In the genomic region with DNA sequence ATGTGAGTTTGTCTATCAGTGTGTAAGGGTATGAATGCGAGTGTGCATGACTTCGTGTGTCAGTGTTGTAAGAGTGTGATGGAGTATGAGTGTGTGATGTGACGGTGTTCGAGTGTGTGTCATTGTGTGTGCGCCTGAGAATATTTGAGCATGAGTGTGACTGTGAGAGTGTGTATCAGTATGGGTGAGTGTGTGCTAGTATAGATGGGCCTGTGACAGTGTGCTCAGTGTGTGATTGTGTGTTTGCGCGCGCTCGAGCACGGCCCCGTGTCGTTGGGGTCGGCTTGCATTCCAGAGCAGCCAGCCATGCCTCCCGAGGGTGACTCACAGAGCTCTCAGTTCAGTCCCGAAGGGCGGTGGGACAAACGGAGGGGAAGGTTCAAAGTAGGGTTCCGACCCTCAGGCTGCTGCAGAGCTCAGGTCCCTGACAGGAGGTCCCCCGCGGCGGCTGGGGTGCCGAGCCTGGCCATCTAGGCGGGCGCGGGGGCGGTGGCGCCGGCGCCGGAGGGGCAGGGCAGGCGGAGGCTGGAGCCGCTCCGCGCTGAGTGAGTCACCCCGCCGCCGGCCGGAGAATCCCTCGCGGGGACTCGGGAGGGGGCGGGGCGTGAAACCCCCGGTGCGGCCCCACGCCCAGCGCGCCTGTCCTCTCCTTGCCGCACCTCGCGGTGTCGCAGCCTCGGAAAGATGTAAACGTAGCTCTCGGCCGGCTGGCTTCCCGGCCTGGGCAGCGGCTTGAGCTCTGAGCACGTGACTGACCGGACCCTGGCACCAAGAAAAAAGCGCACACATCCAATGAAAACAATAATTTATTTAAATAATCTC, we compare ENCODE assay signal across 1 cellular context.
TF ChIP-seq lines count a peak whose summit lies in the region.

No MANE protein-coding gene starts in this region.

TF ChIP-seq in HepG2, 621 proteins besides CTCF, POLR2A, EP300 and RAD21 (continued from another document and continues in another):
- TF ChIP-seq, protein P1, sequence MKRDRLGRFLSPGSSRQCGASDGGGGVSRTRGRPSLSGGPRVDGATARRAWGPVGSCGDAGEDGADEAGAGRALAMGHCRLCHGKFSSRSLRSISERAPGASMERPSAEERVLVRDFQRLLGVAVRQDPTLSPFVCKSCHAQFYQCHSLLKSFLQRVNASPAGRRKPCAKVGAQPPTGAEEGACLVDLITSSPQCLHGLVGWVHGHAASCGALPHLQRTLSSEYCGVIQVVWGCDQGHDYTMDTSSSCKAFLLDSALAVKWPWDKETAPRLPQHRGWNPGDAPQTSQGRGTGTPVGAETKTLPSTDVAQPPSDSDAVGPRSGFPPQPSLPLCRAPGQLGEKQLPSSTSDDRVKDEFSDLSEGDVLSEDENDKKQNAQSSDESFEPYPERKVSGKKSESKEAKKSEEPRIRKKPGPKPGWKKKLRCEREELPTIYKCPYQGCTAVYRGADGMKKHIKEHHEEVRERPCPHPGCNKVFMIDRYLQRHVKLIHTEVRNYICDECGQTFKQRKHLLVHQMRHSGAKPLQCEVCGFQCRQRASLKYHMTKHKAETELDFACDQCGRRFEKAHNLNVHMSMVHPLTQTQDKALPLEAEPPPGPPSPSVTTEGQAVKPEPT (CRISPR knock-in tag; IDR thresholded peaks at IDR 0.05; ENCODE audit: low read depth), result 0 out of 2 replicates have a peak, but pooled peaks have one; percentile 4
- TF ChIP-seq CENPT (CRISPR knock-in tag; IDR thresholded peaks at IDR 0.05; ENCODE audit: low read depth) (0 out of 2 replicates have a peak, but pooled peaks have one; percentile 11), AGO2 (optimal IDR thresholded peaks at IDR 0.05; ENCODE audit: low read depth, low read length) (peak; percentile 51), ASH2L (IDR thresholded peaks at IDR 0.05; ENCODE audit: insufficient read length, low read depth, low read length) (peak; percentile 68), CBX2 (IDR thresholded peaks at IDR 0.05; ENCODE audit: low read depth, low read length) (no peak), CBX2 (CRISPR knock-in tag; IDR thresholded peaks at IDR 0.05; ENCODE audit: low read depth) (peak; percentile 93; the same call in 1 of the 2 replicates), NFKB2 (CRISPR knock-in tag; IDR thresholded peaks at IDR 0.05; ENCODE audit: borderline replicate concordance) (peak; percentile 74; the same call in 1 of the 2 replicates), ZBTB7B (CRISPR knock-in tag; IDR thresholded peaks at IDR 0.05) (0 out of 2 replicates have a peak, but pooled peaks have one; percentile 69), STAG1 (CRISPR knock-in tag; IDR thresholded peaks at IDR 0.05) (no peak; the same call in 1 of the 2 replicates), ZBTB7A (CRISPR knock-in tag; IDR thresholded peaks at IDR 0.05) (peak; percentile 72), PHF20 (CRISPR knock-in tag; IDR thresholded peaks at IDR 0.05) (0 out of 2 replicates have a peak, but pooled peaks have one; percentile 18), PTBP1 (IDR thresholded peaks at IDR 0.05; ENCODE audit: low read depth, low read length, poor library complexity, severe bottlenecking) (peak; percentile 73), ZNF850 (CRISPR knock-in tag; conservative IDR thresholded peaks at IDR 0.05) (no peak), ZEB1 (IDR thresholded peaks at IDR 0.05; ENCODE audit: insufficient replicate concordance, low read depth) (no peak), THAP11 (CRISPR knock-in tag; IDR thresholded peaks at IDR 0.05) (peak; percentile 40; the same call in 1 of the 2 replicates), NR2F6 (IDR thresholded peaks at IDR 0.05) (peak; percentile 14; the same call in 1 of the 2 replicates), NR2F6 (CRISPR knock-in tag; IDR thresholded peaks at IDR 0.05) (no peak)
- TF ChIP-seq, protein P2, sequence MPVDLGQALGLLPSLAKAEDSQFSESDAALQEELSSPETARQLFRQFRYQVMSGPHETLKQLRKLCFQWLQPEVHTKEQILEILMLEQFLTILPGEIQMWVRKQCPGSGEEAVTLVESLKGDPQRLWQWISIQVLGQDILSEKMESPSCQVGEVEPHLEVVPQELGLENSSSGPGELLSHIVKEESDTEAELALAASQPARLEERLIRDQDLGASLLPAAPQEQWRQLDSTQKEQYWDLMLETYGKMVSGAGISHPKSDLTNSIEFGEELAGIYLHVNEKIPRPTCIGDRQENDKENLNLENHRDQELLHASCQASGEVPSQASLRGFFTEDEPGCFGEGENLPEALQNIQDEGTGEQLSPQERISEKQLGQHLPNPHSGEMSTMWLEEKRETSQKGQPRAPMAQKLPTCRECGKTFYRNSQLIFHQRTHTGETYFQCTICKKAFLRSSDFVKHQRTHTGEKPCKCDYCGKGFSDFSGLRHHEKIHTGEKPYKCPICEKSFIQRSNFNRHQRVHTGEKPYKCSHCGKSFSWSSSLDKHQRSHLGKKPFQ (CRISPR knock-in tag; IDR thresholded peaks at IDR 0.05; ENCODE audit: insufficient replicate concordance), result peak; percentile 53
- TF ChIP-seq, protein P3, sequence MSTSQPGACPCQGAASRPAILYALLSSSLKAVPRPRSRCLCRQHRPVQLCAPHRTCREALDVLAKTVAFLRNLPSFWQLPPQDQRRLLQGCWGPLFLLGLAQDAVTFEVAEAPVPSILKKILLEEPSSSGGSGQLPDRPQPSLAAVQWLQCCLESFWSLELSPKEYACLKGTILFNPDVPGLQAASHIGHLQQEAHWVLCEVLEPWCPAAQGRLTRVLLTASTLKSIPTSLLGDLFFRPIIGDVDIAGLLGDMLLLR (CRISPR knock-in tag; IDR thresholded peaks at IDR 0.05), result peak; percentile 84
- TF ChIP-seq, protein P4, sequence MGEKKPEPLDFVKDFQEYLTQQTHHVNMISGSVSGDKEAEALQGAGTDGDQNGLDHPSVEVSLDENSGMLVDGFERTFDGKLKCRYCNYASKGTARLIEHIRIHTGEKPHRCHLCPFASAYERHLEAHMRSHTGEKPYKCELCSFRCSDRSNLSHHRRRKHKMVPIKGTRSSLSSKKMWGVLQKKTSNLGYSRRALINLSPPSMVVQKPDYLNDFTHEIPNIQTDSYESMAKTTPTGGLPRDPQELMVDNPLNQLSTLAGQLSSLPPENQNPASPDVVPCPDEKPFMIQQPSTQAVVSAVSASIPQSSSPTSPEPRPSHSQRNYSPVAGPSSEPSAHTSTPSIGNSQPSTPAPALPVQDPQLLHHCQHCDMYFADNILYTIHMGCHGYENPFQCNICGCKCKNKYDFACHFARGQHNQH (CRISPR knock-in tag; IDR thresholded peaks at IDR 0.05), result peak; percentile 36; the same call in 1 of the 2 replicates
- TF ChIP-seq, protein P5, sequence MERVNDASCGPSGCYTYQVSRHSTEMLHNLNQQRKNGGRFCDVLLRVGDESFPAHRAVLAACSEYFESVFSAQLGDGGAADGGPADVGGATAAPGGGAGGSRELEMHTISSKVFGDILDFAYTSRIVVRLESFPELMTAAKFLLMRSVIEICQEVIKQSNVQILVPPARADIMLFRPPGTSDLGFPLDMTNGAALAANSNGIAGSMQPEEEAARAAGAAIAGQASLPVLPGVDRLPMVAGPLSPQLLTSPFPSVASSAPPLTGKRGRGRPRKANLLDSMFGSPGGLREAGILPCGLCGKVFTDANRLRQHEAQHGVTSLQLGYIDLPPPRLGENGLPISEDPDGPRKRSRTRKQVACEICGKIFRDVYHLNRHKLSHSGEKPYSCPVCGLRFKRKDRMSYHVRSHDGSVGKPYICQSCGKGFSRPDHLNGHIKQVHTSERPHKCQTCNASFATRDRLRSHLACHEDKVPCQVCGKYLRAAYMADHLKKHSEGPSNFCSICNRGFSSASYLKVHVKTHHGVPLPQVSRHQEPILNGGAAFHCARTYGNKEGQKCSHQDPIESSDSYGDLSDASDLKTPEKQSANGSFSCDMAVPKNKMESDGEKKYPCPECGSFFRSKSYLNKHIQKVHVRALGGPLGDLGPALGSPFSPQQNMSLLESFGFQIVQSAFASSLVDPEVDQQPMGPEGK (CRISPR knock-in tag; IDR thresholded peaks at IDR 0.05), result peak; percentile 58; the same call in 1 of the 2 replicates
- TF ChIP-seq, protein P6, sequence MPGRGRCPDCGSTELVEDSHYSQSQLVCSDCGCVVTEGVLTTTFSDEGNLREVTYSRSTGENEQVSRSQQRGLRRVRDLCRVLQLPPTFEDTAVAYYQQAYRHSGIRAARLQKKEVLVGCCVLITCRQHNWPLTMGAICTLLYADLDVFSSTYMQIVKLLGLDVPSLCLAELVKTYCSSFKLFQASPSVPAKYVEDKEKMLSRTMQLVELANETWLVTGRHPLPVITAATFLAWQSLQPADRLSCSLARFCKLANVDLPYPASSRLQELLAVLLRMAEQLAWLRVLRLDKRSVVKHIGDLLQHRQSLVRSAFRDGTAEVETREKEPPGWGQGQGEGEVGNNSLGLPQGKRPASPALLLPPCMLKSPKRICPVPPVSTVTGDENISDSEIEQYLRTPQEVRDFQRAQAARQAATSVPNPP (CRISPR knock-in tag; IDR thresholded peaks at IDR 0.05), result 0 out of 2 replicates have a peak, but pooled peaks have one; percentile 44
- TF ChIP-seq, protein P7, sequence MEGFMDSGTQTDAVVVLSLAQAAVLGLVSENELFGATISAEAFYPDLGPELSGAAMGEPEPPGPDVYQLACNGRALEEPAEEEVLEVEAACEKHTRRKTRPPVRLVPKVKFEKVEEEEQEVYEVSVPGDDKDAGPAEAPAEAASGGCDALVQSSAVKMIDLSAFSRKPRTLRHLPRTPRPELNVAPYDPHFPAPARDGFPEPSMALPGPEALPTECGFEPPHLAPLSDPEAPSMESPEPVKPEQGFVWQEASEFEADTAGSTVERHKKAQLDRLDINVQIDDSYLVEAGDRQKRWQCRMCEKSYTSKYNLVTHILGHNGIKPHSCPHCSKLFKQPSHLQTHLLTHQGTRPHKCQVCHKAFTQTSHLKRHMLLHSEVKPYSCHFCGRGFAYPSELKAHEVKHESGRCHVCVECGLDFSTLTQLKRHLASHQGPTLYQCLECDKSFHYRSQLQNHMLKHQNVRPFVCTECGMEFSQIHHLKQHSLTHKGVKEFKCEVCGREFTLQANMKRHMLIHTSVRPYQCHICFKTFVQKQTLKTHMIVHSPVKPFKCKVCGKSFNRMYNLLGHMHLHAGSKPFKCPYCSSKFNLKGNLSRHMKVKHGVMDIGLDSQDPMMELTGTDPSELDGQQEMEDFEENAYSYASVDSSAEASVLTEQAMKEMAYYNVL (CRISPR knock-in tag; IDR thresholded peaks at IDR 0.05; ENCODE audit: borderline replicate concordance), result peak; percentile 68; the same call in 1 of the 2 replicates
- TF ChIP-seq, protein P8, sequence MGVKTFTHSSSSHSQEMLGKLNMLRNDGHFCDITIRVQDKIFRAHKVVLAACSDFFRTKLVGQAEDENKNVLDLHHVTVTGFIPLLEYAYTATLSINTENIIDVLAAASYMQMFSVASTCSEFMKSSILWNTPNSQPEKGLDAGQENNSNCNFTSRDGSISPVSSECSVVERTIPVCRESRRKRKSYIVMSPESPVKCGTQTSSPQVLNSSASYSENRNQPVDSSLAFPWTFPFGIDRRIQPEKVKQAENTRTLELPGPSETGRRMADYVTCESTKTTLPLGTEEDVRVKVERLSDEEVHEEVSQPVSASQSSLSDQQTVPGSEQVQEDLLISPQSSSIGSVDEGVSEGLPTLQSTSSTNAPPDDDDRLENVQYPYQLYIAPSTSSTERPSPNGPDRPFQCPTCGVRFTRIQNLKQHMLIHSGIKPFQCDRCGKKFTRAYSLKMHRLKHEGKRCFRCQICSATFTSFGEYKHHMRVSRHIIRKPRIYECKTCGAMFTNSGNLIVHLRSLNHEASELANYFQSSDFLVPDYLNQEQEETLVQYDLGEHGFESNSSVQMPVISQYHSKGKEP (CRISPR knock-in tag; IDR thresholded peaks at IDR 0.05), result no peak
- TF ChIP-seq, protein P9, sequence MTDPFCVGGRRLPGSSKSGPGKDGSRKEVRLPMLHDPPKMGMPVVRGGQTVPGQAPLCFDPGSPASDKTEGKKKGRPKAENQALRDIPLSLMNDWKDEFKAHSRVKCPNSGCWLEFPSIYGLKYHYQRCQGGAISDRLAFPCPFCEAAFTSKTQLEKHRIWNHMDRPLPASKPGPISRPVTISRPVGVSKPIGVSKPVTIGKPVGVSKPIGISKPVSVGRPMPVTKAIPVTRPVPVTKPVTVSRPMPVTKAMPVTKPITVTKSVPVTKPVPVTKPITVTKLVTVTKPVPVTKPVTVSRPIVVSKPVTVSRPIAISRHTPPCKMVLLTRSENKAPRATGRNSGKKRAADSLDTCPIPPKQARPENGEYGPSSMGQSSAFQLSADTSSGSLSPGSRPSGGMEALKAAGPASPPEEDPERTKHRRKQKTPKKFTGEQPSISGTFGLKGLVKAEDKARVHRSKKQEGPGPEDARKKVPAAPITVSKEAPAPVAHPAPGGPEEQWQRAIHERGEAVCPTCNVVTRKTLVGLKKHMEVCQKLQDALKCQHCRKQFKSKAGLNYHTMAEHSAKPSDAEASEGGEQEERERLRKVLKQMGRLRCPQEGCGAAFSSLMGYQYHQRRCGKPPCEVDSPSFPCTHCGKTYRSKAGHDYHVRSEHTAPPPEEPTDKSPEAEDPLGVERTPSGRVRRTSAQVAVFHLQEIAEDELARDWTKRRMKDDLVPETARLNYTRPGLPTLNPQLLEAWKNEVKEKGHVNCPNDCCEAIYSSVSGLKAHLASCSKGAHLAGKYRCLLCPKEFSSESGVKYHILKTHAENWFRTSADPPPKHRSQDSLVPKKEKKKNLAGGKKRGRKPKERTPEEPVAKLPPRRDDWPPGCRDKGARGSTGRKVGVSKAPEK (CRISPR knock-in tag; IDR thresholded peaks at IDR 0.05; ENCODE audit: borderline replicate concordance), result peak; percentile 69; the same call in 1 of the 2 replicates
- TF ChIP-seq, protein P10, sequence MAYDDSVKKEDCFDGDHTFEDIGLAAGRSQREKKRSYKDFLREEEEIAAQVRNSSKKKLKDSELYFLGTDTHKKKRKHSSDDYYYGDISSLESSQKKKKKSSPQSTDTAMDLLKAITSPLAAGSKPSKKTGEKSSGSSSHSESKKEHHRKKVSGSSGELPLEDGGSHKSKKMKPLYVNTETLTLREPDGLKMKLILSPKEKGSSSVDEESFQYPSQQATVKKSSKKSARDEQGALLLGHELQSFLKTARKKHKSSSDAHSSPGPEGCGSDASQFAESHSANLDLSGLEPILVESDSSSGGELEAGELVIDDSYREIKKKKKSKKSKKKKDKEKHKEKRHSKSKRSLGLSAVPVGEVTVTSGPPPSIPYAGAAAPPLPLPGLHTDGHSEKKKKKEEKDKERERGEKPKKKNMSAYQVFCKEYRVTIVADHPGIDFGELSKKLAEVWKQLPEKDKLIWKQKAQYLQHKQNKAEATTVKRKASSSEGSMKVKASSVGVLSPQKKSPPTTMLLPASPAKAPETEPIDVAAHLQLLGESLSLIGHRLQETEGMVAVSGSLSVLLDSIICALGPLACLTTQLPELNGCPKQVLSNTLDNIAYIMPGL (CRISPR knock-in tag; IDR thresholded peaks at IDR 0.05; ENCODE audit: borderline replicate concordance in 1 of 2, low read depth in 1 of 2), result 0 out of 4 replicates have a peak, but pooled peaks of 1 of the 2 experiments have one; percentile 19
